Comparison of ENCODE assay signal across 1 cellular context in genomic region chr1:90879281-90879680, GRCh38.
TF ChIP-seq lines count a peak whose summit lies in the region.

No MANE protein-coding gene starts in this region.

TF ChIP-seq in GM23338, 12 proteins besides CTCF, POLR2A, EP300 and RAD21 (continued from another document):
- TF ChIP-seq REST (IDR thresholded peaks at IDR 0.05; ENCODE audit: unreplicated experiment) = no peak
- no peak for TF ChIP-seq NANOG (IDR thresholded peaks at IDR 0.05; ENCODE audit: borderline replicate concordance)
- no peak for TF ChIP-seq CREB1 (CRISPR knock-in tag; IDR thresholded peaks at IDR 0.05; ENCODE audit: low read depth)
- no peak for TF ChIP-seq ZNF331 (CRISPR knock-in tag; IDR thresholded peaks at IDR 0.05; ENCODE audit: low read depth)
- no peak for TF ChIP-seq ZNF114 (CRISPR knock-in tag; IDR thresholded peaks at IDR 0.05)
- no peak for TF ChIP-seq ZNF462 (CRISPR knock-in tag; IDR thresholded peaks at IDR 0.05)
- no peak for TF ChIP-seq EZH2phosphoT487 (IDR thresholded peaks at IDR 0.05; ENCODE audit: unreplicated experiment)
- no peak for TF ChIP-seq JUNB (IDR thresholded peaks at IDR 0.05; ENCODE audit: unreplicated experiment)
